ENCODE assay signal across 13 cellular contexts in genomic region chr10:47253651-47254375, GRCh38.
DNase-seq lines count a peak whose midpoint lies in the region; ATAC-seq and TF ChIP-seq lines count a peak whose summit lies in the region.
"Had no signal": no experiment of that assay in that cellular context is flagged by ENCODE, and none has a peak within 500 bp of the region (broad histone marks: within the 10 kb centered on the region; RNA-seq: fewer than 3 reads in every experiment).

No MANE protein-coding gene starts in this region.

- H3K4me3 ChIP-seq in astrocyte of the spinal cord (ENCODE audit: low read depth, low read length), result no peak overlapping the region
- H3K4me3 ChIP-seq: tibial nerve had no signal

- DNase-seq in DMS 273 (lab: John Stamatoyannopoulos, UW; ENCODE audit: unreplicated experiment) (peak; percentile 16), DMS 273 treated with DMSO at 0.1 percent for 48 hours (lab: John Stamatoyannopoulos, UW) (no peak), astrocyte of the spinal cord (ENCODE audit: low read depth, low spot score) (peak; percentile 91), left kidney (ENCODE audit: low read depth, low spot score) (peak; percentile 67), superior temporal gyrus (ENCODE audit: extremely low spot score) (peak; percentile 28), NAMALWA (ENCODE audit: low spot score) (no peak), DMS153 treated with DMSO at 0.1 percent for 48 hours (lab: John Stamatoyannopoulos, UW; ENCODE audit: unreplicated experiment) (no peak)
- DNase-seq: activated CD4-positive, alpha-beta T cell treated with anti-CD3 and anti-CD28 coated beads for 4 hours; effector memory CD4-positive, alpha-beta T cell; NCI-H446; stimulated activated CD4-positive, alpha-beta T cell treated with anti-CD3 and anti-CD28 coated beads, Interleukin-4, amount 100 ng/mL, for 4 hours had no signal

- in situ Hi-C loops in astrocyte of the spinal cord (cut with HindIII; ENCODE audit: low sequenced_read_pairs), result no loop called here

- no peak for ATAC-seq in HG03045 (IDR thresholded peaks at IDR 0.05; ENCODE audit: unreplicated experiment)

- TF ChIP-seq CTCF in astrocyte of the spinal cord (IDR thresholded peaks at IDR 0.05; ENCODE audit: low read depth, low read length), result no peak

Comparison
In these comparisons a context has a peak if more than half of its experiments do, and no peak if none do; other contexts are left out.
1. DNase-seq: peak in DMS 273 (single experiment), astrocyte of the spinal cord (single experiment), left kidney (single experiment) and superior temporal gyrus (single experiment); none in DMS 273 treated with DMSO at 0.1 percent for 48 hours (single experiment), NAMALWA (single experiment) and DMS153 treated with DMSO at 0.1 percent for 48 hours (single experiment).